Comparison of ENCODE assay signal across 15 cellular contexts in the genomic region with DNA sequence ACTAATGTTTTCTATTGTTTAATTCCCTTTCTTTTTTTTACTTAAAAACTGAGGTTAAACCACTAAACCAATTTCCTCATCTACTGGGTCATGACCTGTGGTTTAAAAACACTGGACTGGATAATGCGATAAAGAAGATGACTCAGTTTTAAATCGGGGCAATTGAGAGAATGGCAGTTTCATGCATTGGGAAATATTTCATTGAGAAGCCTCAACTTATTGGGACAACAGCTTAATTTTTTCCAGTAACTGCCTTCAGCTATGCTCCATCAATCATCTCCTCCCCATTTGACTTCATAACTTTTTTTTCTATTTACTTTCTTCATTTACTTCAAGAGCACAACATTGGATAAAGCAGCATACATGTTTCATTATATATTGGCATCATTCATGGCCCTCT.
DNase-seq lines count a peak whose midpoint lies in the region; ATAC-seq and TF ChIP-seq lines count a peak whose summit lies in the region.
"Had no signal": no experiment of that assay in that cellular context is flagged by ENCODE, and none has a peak within 500 bp of the region (broad histone marks: within the 10 kb centered on the region; RNA-seq: fewer than 3 reads in every experiment).

No MANE protein-coding gene starts in this region.

- H3K9ac ChIP-seq in SK-N-SH: no peak overlapping the region
- H3K9ac ChIP-seq: neural progenitor cell had no signal

- H3K27me3 Mint-ChIP-seq in HFFc6 (ENCODE audit: insufficient read depth): peaks cover 23% of the 10 kb centered on the region; the same call in 1 of the 2 replicates

- no peak overlapping the region for H2AFZ ChIP-seq in SK-N-SH (ENCODE audit: low read depth)
- H2AFZ ChIP-seq: neural progenitor cell had no signal

- WGBS in SK-N-SH (ENCODE audit: low lambda C conversion rate): 7% methylated on average over 2 of the region's 2 CpGs
- WGBS in heart left ventricle, 4 donors: 76 to 84% (median 82%) methylated on average over 2 of the region's 2 CpGs

- no peak overlapping the region for H3K27ac Mint-ChIP-seq in HFFc6
- H3K27ac Mint-ChIP-seq: activated naive CD8-positive, alpha-beta T cell; CD8-positive, alpha-beta T cell; neural progenitor cell had no signal

- CTCF ChIA-PET in SK-N-SH (lab: Yijun Ruan, JAX): interaction anchor here (1.5 to 4.0 kb wide), 2 partner anchors 19 to 443 kb away, joined by 3 to 25 read pairs; no protein-coding TSS in a partner anchor

- no peaks in the 10 kb centered on the region for H3F3A ChIP-seq in SK-N-SH (replicated peaks; ENCODE audit: insufficient read depth)

- H3K27ac ChIP-seq in SK-N-SH (ENCODE audit: low read depth in 2 of 2, low read length in 1 of 2): no peak overlapping the region
- no peak overlapping the region for H3K27ac ChIP-seq in heart left ventricle
- H3K27ac ChIP-seq: neural progenitor cell, SK-N-MC, skin epidermis had no signal

- no peaks in the 10 kb centered on the region for H3K36me3 ChIP-seq in SK-N-SH (replicated peaks in 1 of 2; ENCODE audit: control insufficient read depth in 1 of 2, insufficient read depth in 2 of 2, low read length in 1 of 2)
- H3K36me3 ChIP-seq in heart left ventricle: no peaks in the 10 kb centered on the region
- H3K36me3 ChIP-seq: neural progenitor cell had no signal

- no peak for ATAC-seq in heart left ventricle
- ATAC-seq: CD8-positive, alpha-beta T cell; esophagus mucosa had no signal

- 0 out of 4 replicates have a peak, but pooled peaks of 1 of the 2 experiments have one; percentile 14 for TF ChIP-seq EP300 in SK-N-SH (IDR thresholded peaks at IDR 0.05; ENCODE audit: borderline replicate concordance in 1 of 2, low read depth in 1 of 2, low read length in 1 of 2)

- H3K36me3 Mint-ChIP-seq in HFFc6 (ENCODE audit: low read depth): no peaks in the 10 kb centered on the region
- H3K36me3 Mint-ChIP-seq: activated naive CD8-positive, alpha-beta T cell; CD8-positive, alpha-beta T cell; neural progenitor cell had no signal

- TF ChIP-seq CTCF in HFFc6 (IDR thresholded peaks at IDR 0.05) (no peak), SK-N-SH (IDR thresholded peaks at IDR 0.05) (no peak), heart left ventricle (IDR thresholded peaks at IDR 0.05) (no peak)

- H4K20me1 ChIP-seq in SK-N-SH (ENCODE audit: insufficient read depth): no peaks in the 10 kb centered on the region

- H3K4me2 ChIP-seq in SK-N-SH: no peak overlapping the region
- H3K4me2 ChIP-seq: neural progenitor cell had no signal

- no peaks in the 10 kb centered on the region for H3K9me2 ChIP-seq in SK-N-SH

- no peaks in the 10 kb centered on the region for H3K9me3 ChIP-seq in SK-N-SH
- H3K9me3 ChIP-seq in heart left ventricle: no peaks in the 10 kb centered on the region

- no peaks in the 10 kb centered on the region for H3K4me1 ChIP-seq in SK-N-SH (ENCODE audit: control insufficient read depth in 1 of 2, insufficient read depth in 2 of 2, low read depth in 1 of 2, low read length in 1 of 2)
- peaks cover 0 to 5% (median 0%) of the 10 kb centered on the region in 12 donors for H3K4me1 ChIP-seq in heart left ventricle

- intact Hi-C loops in heart left ventricle (cut with DNase I): no loop called here

- H3K79me2 ChIP-seq in SK-N-SH (ENCODE audit: insufficient read depth): no peaks in the 10 kb centered on the region

- TF ChIP-seq POLR2A in heart left ventricle (IDR thresholded peaks at IDR 0.05): no peak

- no peak for TF ChIP-seq RAD21 in SK-N-SH (IDR thresholded peaks at IDR 0.05; ENCODE audit: low read length)

- H3K27me3 ChIP-seq in SK-N-SH (ENCODE audit: insufficient read depth) (peaks cover 22% of the 10 kb centered on the region; the same call in 1 of the 2 replicates), heart left ventricle (peaks cover 0 to 23% (median 0%) of the 10 kb centered on the region in 9 donors)
- H3K27me3 ChIP-seq: neural progenitor cell had no signal

- H3K4me1 Mint-ChIP-seq in HFFc6 (ENCODE audit: low read depth): peaks cover 27% of the 10 kb centered on the region

- DNase-seq in HFFc6: peak; percentile 59
- DNase-seq in SK-N-SH: no peak
- DNase-seq in fibroblast of gingiva (ENCODE audit: low read depth): peak; percentile 42
- DNase-seq in stromal cell of bone marrow (ENCODE audit: low read depth): peak; percentile 76
- DNase-seq in heart left ventricle: no peak
- no peak for DNase-seq in SW480 (ENCODE audit: low spot score)
- DNase-seq in NK-92 (lab: John Stamatoyannopoulos, UW; ENCODE audit: unreplicated experiment): no peak
- DNase-seq: CD8-positive, alpha-beta T cell; NCI-H1694 treated with DMSO at 0.1 percent for 48 hours; substantia nigra had no signal

- POLR2A ChIA-PET in SK-N-SH (lab: Yijun Ruan, JAX): no interaction called here

- no peaks in the 10 kb centered on the region; the same call in 1 of the 2 replicates for H3K9me3 Mint-ChIP-seq in HFFc6
- H3K9me3 Mint-ChIP-seq: CD8-positive, alpha-beta T cell; neural progenitor cell had no signal

- no peak overlapping the region for H3K4me3 Mint-ChIP-seq in HFFc6
- H3K4me3 Mint-ChIP-seq: activated naive CD8-positive, alpha-beta T cell; CD8-positive, alpha-beta T cell; neural progenitor cell had no signal

- H3K4me3 ChIP-seq in SK-N-SH (ENCODE audit: low read depth in 2 of 2, low read length in 1 of 2) (no peak overlapping the region), heart left ventricle (no peak overlapping the region)
- H3K4me3 ChIP-seq: neural progenitor cell, SK-N-MC, skin epidermis had no signal

TF ChIP-seq in SK-N-SH, 30 proteins besides CTCF, POLR2A, EP300 and RAD21 (continues in another document):
- TF ChIP-seq RXRA (IDR thresholded peaks at IDR 0.05; ENCODE audit: borderline replicate concordance, low read depth) (peak; percentile 87), SMC3 (IDR thresholded peaks at IDR 0.05; ENCODE audit: low read depth, low read length) (no peak), NFIC (IDR thresholded peaks at IDR 0.05; ENCODE audit: borderline replicate concordance) (no peak), SIN3A (IDR thresholded peaks at IDR 0.05; ENCODE audit: borderline replicate concordance, low read depth, low read length) (no peak), ELF1 (IDR thresholded peaks at IDR 0.05) (no peak), CHD2 (IDR thresholded peaks at IDR 0.05; ENCODE audit: low read length, partially characterized antibody) (no peak), FOSL2 (IDR thresholded peaks at IDR 0.05; ENCODE audit: borderline replicate concordance, low read depth) (peak; percentile 33; the same call in 1 of the 2 replicates), MEF2A (IDR thresholded peaks at IDR 0.05; ENCODE audit: borderline replicate concordance, low read depth) (no peak), TCF12 (IDR thresholded peaks at IDR 0.05) (peak; percentile 28; the same call in 1 of the 2 replicates), GATA2 (CRISPR knock-in tag; IDR thresholded peaks at IDR 0.05) (no peak), EZH2phosphoT487 (IDR thresholded peaks at IDR 0.05; ENCODE audit: borderline replicate concordance, low read depth) (no peak), FOXM1 (IDR thresholded peaks at IDR 0.05; ENCODE audit: low read depth) (no peak)
- TF ChIP-seq, protein P1, sequence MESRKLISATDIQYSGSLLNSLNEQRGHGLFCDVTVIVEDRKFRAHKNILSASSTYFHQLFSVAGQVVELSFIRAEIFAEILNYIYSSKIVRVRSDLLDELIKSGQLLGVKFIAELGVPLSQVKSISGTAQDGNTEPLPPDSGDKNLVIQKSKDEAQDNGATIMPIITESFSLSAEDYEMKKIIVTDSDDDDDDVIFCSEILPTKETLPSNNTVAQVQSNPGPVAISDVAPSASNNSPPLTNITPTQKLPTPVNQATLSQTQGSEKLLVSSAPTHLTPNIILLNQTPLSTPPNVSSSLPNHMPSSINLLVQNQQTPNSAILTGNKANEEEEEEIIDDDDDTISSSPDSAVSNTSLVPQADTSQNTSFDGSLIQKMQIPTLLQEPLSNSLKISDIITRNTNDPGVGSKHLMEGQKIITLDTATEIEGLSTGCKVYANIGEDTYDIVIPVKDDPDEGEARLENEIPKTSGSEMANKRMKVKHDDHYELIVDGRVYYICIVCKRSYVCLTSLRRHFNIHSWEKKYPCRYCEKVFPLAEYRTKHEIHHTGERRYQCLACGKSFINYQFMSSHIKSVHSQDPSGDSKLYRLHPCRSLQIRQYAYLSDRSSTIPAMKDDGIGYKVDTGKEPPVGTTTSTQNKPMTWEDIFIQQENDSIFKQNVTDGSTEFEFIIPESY (IDR thresholded peaks at IDR 0.05; ENCODE audit: borderline replicate concordance, low read depth): no peak
- TF ChIP-seq, protein P2, sequence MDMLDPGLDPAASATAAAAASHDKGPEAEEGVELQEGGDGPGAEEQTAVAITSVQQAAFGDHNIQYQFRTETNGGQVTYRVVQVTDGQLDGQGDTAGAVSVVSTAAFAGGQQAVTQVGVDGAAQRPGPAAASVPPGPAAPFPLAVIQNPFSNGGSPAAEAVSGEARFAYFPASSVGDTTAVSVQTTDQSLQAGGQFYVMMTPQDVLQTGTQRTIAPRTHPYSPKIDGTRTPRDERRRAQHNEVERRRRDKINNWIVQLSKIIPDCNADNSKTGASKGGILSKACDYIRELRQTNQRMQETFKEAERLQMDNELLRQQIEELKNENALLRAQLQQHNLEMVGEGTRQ (IDR thresholded peaks at IDR 0.05; ENCODE audit: borderline replicate concordance, low read depth, low read length): no peak
- TF ChIP-seq, protein P3, sequence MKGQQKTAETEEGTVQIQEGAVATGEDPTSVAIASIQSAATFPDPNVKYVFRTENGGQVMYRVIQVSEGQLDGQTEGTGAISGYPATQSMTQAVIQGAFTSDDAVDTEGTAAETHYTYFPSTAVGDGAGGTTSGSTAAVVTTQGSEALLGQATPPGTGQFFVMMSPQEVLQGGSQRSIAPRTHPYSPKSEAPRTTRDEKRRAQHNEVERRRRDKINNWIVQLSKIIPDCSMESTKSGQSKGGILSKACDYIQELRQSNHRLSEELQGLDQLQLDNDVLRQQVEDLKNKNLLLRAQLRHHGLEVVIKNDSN (IDR thresholded peaks at IDR 0.05; ENCODE audit: borderline replicate concordance, low read depth): no peak

Comparison
In these comparisons a context has a peak if more than half of its experiments do, and no peak if none do; other contexts are left out.
1. DNase-seq: peak in HFFc6 (single experiment), fibroblast of gingiva (single experiment) and stromal cell of bone marrow (single experiment); none in SK-N-SH (single experiment), heart left ventricle (0 of 5), SW480 (single experiment) and NK-92 (single experiment).